ENCODE assay signal across 21 cellular contexts in genomic region chr18:9557250-9557943, GRCh38.
"Had no signal": no experiment of that assay in that cellular context is flagged by ENCODE, and none has a peak within 500 bp of the region (broad histone marks: within the 10 kb centered on the region; RNA-seq: fewer than 3 reads in every experiment).

No MANE protein-coding gene starts in this region.

- H3K27ac ChIP-seq: body of pancreas, heart right ventricle, left ventricle myocardium inferior, sigmoid colon, stomach, transverse colon had no signal

- FAIRE-seq: urothelium cell line had no signal

- H3K4me3 ChIP-seq: body of pancreas, esophagus squamous epithelium, heart right ventricle, left ventricle myocardium inferior, mucosa of descending colon, sigmoid colon, smooth muscle cell, stomach, transverse colon had no signal

- H3K4me2 ChIP-seq: smooth muscle cell had no signal

- H3K4me1 ChIP-seq: body of pancreas, left ventricle myocardium inferior, transverse colon had no signal

- H3K27me3 ChIP-seq: body of pancreas, esophagus squamous epithelium, heart right ventricle, sigmoid colon, stomach, transverse colon had no signal

- DNase-seq: activated CD4-positive, alpha-beta memory T cell treated with anti-CD3 and anti-CD28 coated beads for 36 hours; activated CD4-positive, alpha-beta T cell treated with anti-CD3 and anti-CD28 coated beads for 48 hours; activated effector memory CD4-positive, alpha-beta T cell treated with anti-CD3 and anti-CD28 coated beads, Interleukin-2, amount 50 U/mL, for 16 hours; activated naive CD4-positive, alpha-beta T cell treated with anti-CD3 and anti-CD28 coated beads, Interleukin-2, amount 10 ng/mL, durations not matched to agents 7 days and 5 days; body of pancreas; caudate nucleus; dermis blood vessel endothelial cell; effector CD8-positive, alpha-beta T cell; esophagus squamous epithelium; heart right ventricle; left ventricle myocardium inferior; mucosa of descending colon; posterior cingulate gyrus; sigmoid colon; stimulated activated CD4-positive, alpha-beta T cell treated with anti-CD3 and anti-CD28 coated beads, Interleukin-15, amount 100 ng/mL, for 24 hours; stomach; SW 1271; transverse colon had no signal

- H3K9me3 ChIP-seq: body of pancreas, esophagus squamous epithelium, mucosa of descending colon, stomach, transverse colon had no signal

- ATAC-seq: body of pancreas; heart right ventricle; mucosa of descending colon; stimulated activated memory B cell treated with anti-CD40 and anti-IgM and Interleukin-4, amounts not matched to agents 10 μg/mL and 1 μg/mL and 100 μg/mL, for 72 hours had no signal
